Comparison of ENCODE assay signal across 20 cellular contexts in the genomic region with DNA sequence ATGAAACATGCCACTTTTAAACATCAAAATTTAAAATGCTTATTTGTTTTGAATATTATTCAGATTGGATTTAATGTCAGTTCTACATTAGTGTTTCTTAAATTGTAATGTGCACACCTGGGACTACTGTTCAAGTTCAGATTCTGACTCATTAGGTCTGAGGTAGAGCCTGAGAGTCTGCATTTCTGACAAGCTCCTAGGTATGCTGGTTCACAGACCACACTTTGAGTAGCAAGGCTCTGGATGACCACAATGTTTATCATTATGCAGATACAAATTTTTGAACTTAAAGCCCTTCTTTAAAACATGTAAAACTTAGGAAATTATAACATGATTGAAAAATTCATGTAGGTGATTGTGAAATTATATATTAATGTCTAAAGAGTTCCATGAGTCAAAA. TPM values are rescaled to one million over a fixed set of nuclear protein-coding genes. Genes with fewer than 3 reads are reported as not detected.
"Had no signal": no experiment of that assay in that cellular context is flagged by ENCODE, and none has a peak within 500 bp of the region (broad histone marks: within the 10 kb centered on the region; RNA-seq: fewer than 3 reads in every experiment).

No MANE protein-coding gene starts in this region.

- H3K27ac Mint-ChIP-seq: naive thymus-derived CD8-positive, alpha-beta T cell; stimulated activated naive B cell treated with anti-CD40 and anti-IgM and Interleukin-4, amounts not matched to agents 10 μg/mL and 1 μg/mL and 100 μg/mL, for 72 hours had no signal

- H3K27me3 ChIP-seq: colonic mucosa, heart left ventricle, spleen, stomach, tibial nerve had no signal

- H3K4me3 ChIP-seq: colonic mucosa, heart left ventricle, mucosa of descending colon, spleen, stomach, tibial nerve had no signal

- DNase-seq: cerebellar nuclear complex; colonic mucosa; dermis blood vessel endothelial cell; effector CD4-positive, alpha-beta T cell; heart left ventricle; hippocampal formation; kidney glomerular epithelial cell; mucosa of descending colon; naive thymus-derived CD8-positive, alpha-beta T cell; posterior cingulate gyrus; spleen; stimulated activated CD4-positive, alpha-beta T cell treated with anti-CD3 and anti-CD28 coated beads, Interleukin-15, amount 100 ng/mL, for 24 hours; stimulated activated CD4-positive, alpha-beta T cell treated with anti-CD3 and anti-CD28 coated beads, Interleukin-1b, Interleukin-23, amount 100 ng/mL, for 48 hours; stimulated activated CD4-positive, alpha-beta T cell treated with anti-CD3 and anti-CD28 coated beads, Interleukin-4, amount 100 ng/mL, for 4 hours; stimulated activated naive B cell treated with anti-CD40 and anti-IgM and Interleukin-4, amounts not matched to agents 10 μg/mL and 1 μg/mL and 100 μg/mL, for 72 hours; stomach had no signal

- H3K27me3 Mint-ChIP-seq: stimulated activated naive B cell treated with anti-CD40 and anti-IgM and Interleukin-4, amounts not matched to agents 10 μg/mL and 1 μg/mL and 100 μg/mL, for 72 hours had no signal

- H3K36me3 ChIP-seq: colonic mucosa, heart left ventricle, spleen, stomach, tibial nerve had no signal

- H3K4me1 ChIP-seq: colonic mucosa, spleen had no signal

- H3K4me1 Mint-ChIP-seq: naive thymus-derived CD8-positive, alpha-beta T cell; stimulated activated naive B cell treated with anti-CD40 and anti-IgM and Interleukin-4, amounts not matched to agents 10 μg/mL and 1 μg/mL and 100 μg/mL, for 72 hours had no signal

- H3K9me3 Mint-ChIP-seq: naive thymus-derived CD8-positive, alpha-beta T cell; stimulated activated naive B cell treated with anti-CD40 and anti-IgM and Interleukin-4, amounts not matched to agents 10 μg/mL and 1 μg/mL and 100 μg/mL, for 72 hours had no signal

- ATAC-seq: esophagus mucosa; heart left ventricle; left lobe of liver; mucosa of descending colon; naive thymus-derived CD8-positive, alpha-beta T cell; sciatic nerve; stimulated activated naive B cell treated with anti-CD40 and anti-IgM and Interleukin-4, amounts not matched to agents 10 μg/mL and 1 μg/mL and 100 μg/mL, for 72 hours had no signal

- H3K27ac ChIP-seq: colonic mucosa, heart left ventricle, spleen, stomach, tibial nerve had no signal

- H3K9me3 ChIP-seq: colonic mucosa, heart left ventricle, mucosa of descending colon, spleen, stomach, tibial nerve had no signal

- H3K36me3 Mint-ChIP-seq: naive thymus-derived CD8-positive, alpha-beta T cell; stimulated activated naive B cell treated with anti-CD40 and anti-IgM and Interleukin-4, amounts not matched to agents 10 μg/mL and 1 μg/mL and 100 μg/mL, for 72 hours had no signal

- H3K4me3 Mint-ChIP-seq: naive thymus-derived CD8-positive, alpha-beta T cell; stimulated activated naive B cell treated with anti-CD40 and anti-IgM and Interleukin-4, amounts not matched to agents 10 μg/mL and 1 μg/mL and 100 μg/mL, for 72 hours had no signal

RNA-seq across cellular contexts. Expression of gene TTLL7, which starts 40.2 kb away (rescaled TPM):
- total RNA-seq: naive thymus-derived CD8-positive, alpha-beta T cell had no signal
